8 cellular contexts compared by ENCODE assay signal in genomic region chr3:120348981-120349818, GRCh38. TPM values are rescaled to one million over a fixed set of nuclear protein-coding genes. Genes with fewer than 3 reads are reported as not detected.
A peak's percentile ranks its signal among the peaks of the same experiment; 100 is the strongest.
DNase-seq lines count a peak whose midpoint lies in the region; ATAC-seq and TF ChIP-seq lines count a peak whose summit lies in the region.

Gene LRRC58 (minus strand): TSS chr3:120349354. CDS start chr3:120349243, 111 bp downstream.

- H3K4me3 ChIP-seq in right cardiac atrium (ENCODE audit: low read length) (peak within 1 kb of the TSS; percentile 79), rectal smooth muscle tissue (ENCODE audit: low read length) (peak within 1 kb of the TSS; percentile 92), vagina (peak within 1 kb of the TSS; percentile 65 to 76)

- TF ChIP-seq POLR2A in GM18505 (IDR thresholded peaks at IDR 0.05; ENCODE audit: borderline replicate concordance, extremely low read depth, insufficient read depth, insufficient read length) = peak; percentile 95
- TF ChIP-seq POLR2A in vagina (IDR thresholded peaks at IDR 0.05) = peak in 1 of 2 donors; percentile 89

- no peaks in the 10 kb centered on the region for H3K36me3 ChIP-seq in rectal smooth muscle tissue (ENCODE audit: control insufficient read depth, insufficient read depth, low read length)
- no peaks in the 10 kb centered on the region for H3K36me3 ChIP-seq in vagina

- ATAC-seq in GM18505 (IDR thresholded peaks at IDR 0.05; ENCODE audit: unreplicated experiment) = peak; percentile 87
- ATAC-seq in HG02970 (IDR thresholded peaks at IDR 0.05; ENCODE audit: low FRiP score, unreplicated experiment) = peak; percentile 96
- peak; percentile 99 for ATAC-seq in right cardiac atrium

- H3K27ac ChIP-seq in right cardiac atrium (ENCODE audit: low read length) = peak within 1 kb of the TSS; percentile 67
- peak within 1 kb of the TSS; percentile 93 for H3K27ac ChIP-seq in rectal smooth muscle tissue (ENCODE audit: low read depth, low read length)
- H3K27ac ChIP-seq in vagina = peak within 1 kb of the TSS; percentile 94

- intact Hi-C loops in right cardiac atrium (cut with DNase I) = loop anchor here in 2 of 4 donors (5.0 to 10.0 kb wide), 2 partner anchors 63 to 206 kb away; no protein-coding TSS in a partner anchor
- intact Hi-C loops in vagina (cut with DNase I) = loop anchor here (5.0 kb wide), 1 partner anchor 68 kb away; no protein-coding TSS in a partner anchor

- no peaks in the 10 kb centered on the region for H3K9me3 ChIP-seq in right cardiac atrium (ENCODE audit: control insufficient read depth, low read length)
- no peaks in the 10 kb centered on the region for H3K9me3 ChIP-seq in vagina

- TF ChIP-seq CTCF in vagina (IDR thresholded peaks at IDR 0.05) = peak in 1 of 3 experiments; percentile 19

- H3K27me3 ChIP-seq in right cardiac atrium (ENCODE audit: control insufficient read depth, insufficient read depth) = no peaks in the 10 kb centered on the region
- H3K27me3 ChIP-seq in rectal smooth muscle tissue (ENCODE audit: control insufficient read depth, insufficient read depth, low read length) = no peaks in the 10 kb centered on the region
- no peaks in the 10 kb centered on the region for H3K27me3 ChIP-seq in vagina

- WGBS in right cardiac atrium = under 1% methylated on average over 94 of the region's 94 CpGs

- H3K4me1 ChIP-seq in right cardiac atrium (ENCODE audit: control insufficient read depth, insufficient read depth, low read length) = no peaks in the 10 kb centered on the region
- peaks cover 6% of the 10 kb centered on the region for H3K4me1 ChIP-seq in rectal smooth muscle tissue (ENCODE audit: control insufficient read depth, insufficient read depth, low read length)
- H3K4me1 ChIP-seq in vagina = peaks cover 47% of the 10 kb centered on the region

- H3K9ac ChIP-seq in rectal smooth muscle tissue (ENCODE audit: low read length) = peak within 1 kb of the TSS; percentile 60

- DNase-seq in NCI-H187 (lab: John Stamatoyannopoulos, UW) = peak; percentile 79 to 80
- DNase-seq in T-helper 2 cell = peak; percentile 76 to 97 (median 84)
- peak; percentile 38 to 93 (median 86) for DNase-seq in anterior cingulate cortex (lab: John Stamatoyannopoulos, UW)
- DNase-seq in right cardiac atrium = peak; percentile 94 to 98 (median 97)
- peak in 1 of 2 donors; percentile 93 for DNase-seq in vagina (ENCODE audit: extremely low spot score in 2 of 2)

RNA-seq across cellular contexts. Expression of gene LRRC58, which starts in this region (rescaled TPM):
- 10 to 100 TPM; 10.3 to 14.6 (median 12.4) TPM for total RNA-seq in right cardiac atrium
- 4.6 TPM for polyA plus RNA-seq in right cardiac atrium
- total RNA-seq in vagina = 25.0 TPM
